In the genomic region with DNA sequence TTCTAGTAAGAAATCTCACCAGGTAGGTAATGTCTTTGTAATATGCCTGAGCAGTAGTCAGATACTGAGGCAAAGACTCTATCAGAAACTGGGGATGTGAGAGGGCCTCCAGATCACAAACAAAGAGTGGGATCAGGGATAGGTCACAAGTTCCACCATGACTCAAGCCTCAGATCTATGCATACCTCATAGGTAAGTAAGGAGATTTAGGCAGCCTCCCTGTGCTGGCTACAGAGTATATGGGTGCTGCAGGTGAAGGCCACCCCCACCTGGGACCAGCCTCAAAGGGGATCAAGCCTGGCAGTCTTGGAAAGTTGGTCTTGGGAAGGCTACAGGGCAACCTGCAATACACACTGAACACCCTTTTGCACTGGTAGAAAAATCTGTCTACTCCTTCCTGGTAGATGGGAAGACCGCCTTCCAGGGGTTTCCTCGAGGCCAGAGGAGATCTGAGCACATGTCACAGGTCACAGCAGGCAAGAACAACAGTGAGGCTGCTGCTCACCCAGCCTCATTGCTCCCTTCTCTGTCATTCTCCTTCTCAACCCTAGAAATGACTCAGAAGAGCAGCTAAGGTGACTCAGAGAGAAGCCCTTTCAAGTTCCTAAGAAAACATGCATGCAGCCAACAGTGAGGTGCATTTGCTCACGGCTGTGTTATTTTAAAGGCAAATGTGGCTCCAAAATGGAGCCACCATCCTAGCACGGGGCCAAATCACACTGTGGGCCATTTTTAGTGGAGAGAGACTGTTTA, we compare ENCODE assay signal across 10 cellular contexts.
DNase-seq lines count a peak whose midpoint lies in the region; ATAC-seq, FAIRE-seq and TF ChIP-seq lines count a peak whose summit lies in the region.
"Had no signal": no experiment of that assay in that cellular context is flagged by ENCODE, and none has a peak within 500 bp of the region (broad histone marks: within the 10 kb centered on the region; RNA-seq: fewer than 3 reads in every experiment).

No MANE protein-coding gene starts in this region.

- no peaks in the 10 kb centered on the region for H3F3A ChIP-seq in SK-N-SH (replicated peaks; ENCODE audit: insufficient read depth)

- RAD21 ChIA-PET in GM12878 (lab: Charles Lee; ENCODE audit: unreplicated experiment): no interaction called here

- ATAC-seq in SK-N-SH treated with all-trans-retinoic acid at 6 μM for 48 hours (no peak; the same call in 2 of the 3 replicates), HG03432 (IDR thresholded peaks at IDR 0.05; ENCODE audit: unreplicated experiment) (peak; percentile 88), GM12878 (peak; percentile 49; the same call in 2 of the 3 replicates)

- H3K9ac ChIP-seq in SK-N-SH (no peak overlapping the region), GM12878 (ENCODE audit: control insufficient read depth, insufficient read depth, low read length) (no peak overlapping the region)

- H3K9me3 ChIP-seq in SK-N-SH (no peaks in the 10 kb centered on the region), GM12878 (replicated peaks; ENCODE audit: control insufficient read depth, insufficient read depth, low read length) (no peaks in the 10 kb centered on the region)

- SMC1A ChIA-PET in GM12878 (lab: Charles Lee; ENCODE audit: uncharacterized antibody, unreplicated experiment): no interaction called here

- no peak for TF ChIP-seq CTCF in SK-N-SH (IDR thresholded peaks at IDR 0.05)
- TF ChIP-seq CTCF in GM12878 (IDR thresholded peaks at IDR 0.05 in 2 of 3, conservative IDR thresholded peaks at IDR 0.05 in 1 of 3; ENCODE audit: control insufficient read depth in 2 of 3, extremely low read depth in 1 of 3, insufficient read depth in 1 of 3, low read depth in 3 of 3, low read length in 3 of 3): no peak

- H3K4me3 ChIP-seq in SK-N-SH (ENCODE audit: low read depth in 2 of 2, low read length in 1 of 2) (no peak overlapping the region), GM12878 (no peak overlapping the region)

- no peak for FAIRE-seq in GM12878 (lab: Jason Lieb, UNC)
- FAIRE-seq: A204.1 had no signal

- no peak overlapping the region for H3K27ac ChIP-seq in SK-N-SH (ENCODE audit: low read depth in 2 of 2, low read length in 1 of 2)
- H3K27ac ChIP-seq in GM12878 (ENCODE audit: control insufficient read depth, insufficient read depth): no peak overlapping the region

- TF ChIP-seq EP300 in SK-N-SH (IDR thresholded peaks at IDR 0.05; ENCODE audit: borderline replicate concordance in 1 of 2, low read depth in 1 of 2, low read length in 1 of 2) (0 out of 4 replicates have a peak, but pooled peaks of 1 of the 2 experiments have one; percentile 22), GM12878 (IDR thresholded peaks at IDR 0.05; ENCODE audit: borderline replicate concordance in 1 of 2, control insufficient read depth in 1 of 2, low read depth in 2 of 2, low read length in 2 of 2) (no peak)

- no peak for TF ChIP-seq RAD21 in SK-N-SH (IDR thresholded peaks at IDR 0.05; ENCODE audit: low read length)
- TF ChIP-seq RAD21 in GM12878 (IDR thresholded peaks at IDR 0.05; ENCODE audit: insufficient read depth, low read depth, low read length): no peak

- CTCF ChIA-PET in SK-N-SH (lab: Yijun Ruan, JAX) (no interaction called here), GM12878 (lab: Yijun Ruan, JAX) (interaction anchor here (0.5 kb wide), 1 partner anchor 25 kb away, joined by 3 read pairs; no protein-coding TSS in a partner anchor)

- DNase-seq in SK-N-SH (no peak), GM12878 (ENCODE audit: low read depth, low spot score) (no peak), smooth muscle cell of the brain vasculature (ENCODE audit: low read depth, low spot score) (peak; percentile 85), NCI-H2227 treated with DMSO at 0.1 percent for 48 hours (lab: John Stamatoyannopoulos, UW) (no peak), Ammon's horn (ENCODE audit: low spot score) (no peak), NCI-H187 treated with DMSO at 0.1 percent for 48 hours (lab: John Stamatoyannopoulos, UW) (no peak)
- DNase-seq: SIG-M5 had no signal

- H3K4me1 ChIP-seq in SK-N-SH (ENCODE audit: control insufficient read depth in 1 of 2, insufficient read depth in 2 of 2, low read depth in 1 of 2, low read length in 1 of 2) (peaks cover 0 to 5% of the 10 kb centered on the region in 2 experiments; a peak in 1 of 4 replicates), GM12878 (ENCODE audit: control insufficient read depth, insufficient read depth, low read length) (no peaks in the 10 kb centered on the region)

- H3K36me3 ChIP-seq in SK-N-SH (replicated peaks in 1 of 2; ENCODE audit: control insufficient read depth in 1 of 2, insufficient read depth in 2 of 2, low read length in 1 of 2) (no peaks in the 10 kb centered on the region), GM12878 (ENCODE audit: control insufficient read depth in 2 of 2, insufficient read depth in 2 of 2, low read length in 1 of 2) (no peaks in the 10 kb centered on the region)

- H3K4me2 ChIP-seq in SK-N-SH (peak overlapping the region; percentile 32; the same call in 1 of the 2 replicates), GM12878 (ENCODE audit: control insufficient read depth, insufficient read depth) (no peak overlapping the region)

- H2AFZ ChIP-seq in SK-N-SH (ENCODE audit: low read depth): no peak overlapping the region
- no peak overlapping the region for H2AFZ ChIP-seq in GM12878 (ENCODE audit: control insufficient read depth, low read depth, low read length)

- no peaks in the 10 kb centered on the region for H3K9me2 ChIP-seq in SK-N-SH

- H4K20me1 ChIP-seq in SK-N-SH (ENCODE audit: insufficient read depth): no peaks in the 10 kb centered on the region
- H4K20me1 ChIP-seq in GM12878 (ENCODE audit: control insufficient read depth, insufficient read depth): no peaks in the 10 kb centered on the region

- TF ChIP-seq POLR2A in GM12878 (IDR thresholded peaks at IDR 0.05; ENCODE audit: low read depth, low read length): no peak

- H3K27me3 ChIP-seq in SK-N-SH (ENCODE audit: insufficient read depth): no peaks in the 10 kb centered on the region
- no peaks in the 10 kb centered on the region; a peak in 2 of 4 replicates for H3K27me3 ChIP-seq in GM12878 (replicated peaks in 1 of 2; ENCODE audit: control insufficient read depth in 2 of 2, insufficient read depth in 2 of 2, low read length in 1 of 2)

- H3K79me2 ChIP-seq in SK-N-SH (ENCODE audit: insufficient read depth): no peaks in the 10 kb centered on the region
- H3K79me2 ChIP-seq in GM12878 (ENCODE audit: control insufficient read depth, insufficient read depth, low read length): no peaks in the 10 kb centered on the region

- no TSS peak for BruUV-seq in GM12878 (replicated peaks; lab: Mats Ljungman, UMichigan)

- WGBS in SK-N-SH (ENCODE audit: low lambda C conversion rate): 9% methylated on average over 4 of the region's 4 CpGs
- 0% methylated on average over 4 of the region's 4 CpGs for WGBS in GM12878 (ENCODE audit: insufficient coverage, insufficient replicate concordance, low lambda C conversion rate, missing lambda C conversion rate)

- intact Hi-C loops in GM12878 (cut with micrococcal nuclease; ENCODE audit: unreplicated experiment): no loop called here

- POLR2A ChIA-PET in SK-N-SH (lab: Yijun Ruan, JAX): no interaction called here
- POLR2A ChIA-PET in GM12878 (lab: Charles Lee): no interaction called here

- in situ Hi-C loops in GM12878 (cut with MboI): no loop called here

TF ChIP-seq in SK-N-SH, 30 proteins besides CTCF, POLR2A, EP300 and RAD21 (continues in another document):
- TF ChIP-seq NFIC (IDR thresholded peaks at IDR 0.05; ENCODE audit: borderline replicate concordance) (no peak), GATA2 (CRISPR knock-in tag; IDR thresholded peaks at IDR 0.05) (no peak), FOSL2 (IDR thresholded peaks at IDR 0.05; ENCODE audit: borderline replicate concordance, low read depth) (peak; percentile 91), TCF12 (IDR thresholded peaks at IDR 0.05) (peak; percentile 60), JUND (IDR thresholded peaks at IDR 0.05) (peak; percentile 55)

TF ChIP-seq in SK-N-SH treated with all-trans-retinoic acid at 6 μM for 48 hours, 23 proteins besides CTCF, POLR2A, EP300 and RAD21 (continues in another document):
- TF ChIP-seq, protein P1, sequence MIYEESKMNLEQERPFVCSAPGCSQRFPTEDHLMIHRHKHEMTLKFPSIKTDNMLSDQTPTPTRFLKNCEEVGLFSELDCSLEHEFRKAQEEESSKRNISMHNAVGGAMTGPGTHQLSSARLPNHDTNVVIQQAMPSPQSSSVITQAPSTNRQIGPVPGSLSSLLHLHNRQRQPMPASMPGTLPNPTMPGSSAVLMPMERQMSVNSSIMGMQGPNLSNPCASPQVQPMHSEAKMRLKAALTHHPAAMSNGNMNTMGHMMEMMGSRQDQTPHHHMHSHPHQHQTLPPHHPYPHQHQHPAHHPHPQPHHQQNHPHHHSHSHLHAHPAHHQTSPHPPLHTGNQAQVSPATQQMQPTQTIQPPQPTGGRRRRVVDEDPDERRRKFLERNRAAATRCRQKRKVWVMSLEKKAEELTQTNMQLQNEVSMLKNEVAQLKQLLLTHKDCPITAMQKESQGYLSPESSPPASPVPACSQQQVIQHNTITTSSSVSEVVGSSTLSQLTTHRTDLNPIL (CRISPR knock-in tag; IDR thresholded peaks at IDR 0.05; ENCODE audit: low read depth): no peak

TF ChIP-seq in GM12878, 131 proteins besides CTCF, POLR2A, EP300 and RAD21:
- TF ChIP-seq, protein P2, sequence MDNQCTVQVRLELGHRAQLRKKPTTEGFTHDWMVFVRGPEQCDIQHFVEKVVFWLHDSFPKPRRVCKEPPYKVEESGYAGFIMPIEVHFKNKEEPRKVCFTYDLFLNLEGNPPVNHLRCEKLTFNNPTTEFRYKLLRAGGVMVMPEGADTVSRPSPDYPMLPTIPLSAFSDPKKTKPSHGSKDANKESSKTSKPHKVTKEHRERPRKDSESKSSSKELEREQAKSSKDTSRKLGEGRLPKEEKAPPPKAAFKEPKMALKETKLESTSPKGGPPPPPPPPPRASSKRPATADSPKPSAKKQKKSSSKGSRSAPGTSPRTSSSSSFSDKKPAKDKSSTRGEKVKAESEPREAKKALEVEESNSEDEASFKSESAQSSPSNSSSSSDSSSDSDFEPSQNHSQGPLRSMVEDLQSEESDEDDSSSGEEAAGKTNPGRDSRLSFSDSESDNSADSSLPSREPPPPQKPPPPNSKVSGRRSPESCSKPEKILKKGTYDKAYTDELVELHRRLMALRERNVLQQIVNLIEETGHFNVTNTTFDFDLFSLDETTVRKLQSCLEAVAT (IDR thresholded peaks at IDR 0.05): no peak
- peak; percentile 47; the same call in 1 of the 2 replicates for TF ChIP-seq IRF4 (IDR thresholded peaks at IDR 0.05; ENCODE audit: low read depth, low read length)
- peak; percentile 60 for TF ChIP-seq JUNB (IDR thresholded peaks at IDR 0.05)
- TF ChIP-seq SIN3A (IDR thresholded peaks at IDR 0.05; ENCODE audit: low read depth, low read length): no peak
